ENCODE assay signal across 29 cellular contexts in genomic region chr6:141607956-141608355, GRCh38.
"Had no signal": no experiment of that assay in that cellular context is flagged by ENCODE, and none has a peak within 500 bp of the region (broad histone marks: within the 10 kb centered on the region; RNA-seq: fewer than 3 reads in every experiment).

No MANE protein-coding gene starts in this region.

- H3K36me3 Mint-ChIP-seq: activated CD4-positive, alpha-beta memory T cell treated with anti-CD3 and anti-CD28 coated beads for 36 hours had no signal

- H3K9me3 Mint-ChIP-seq: activated CD4-positive, alpha-beta T cell treated with anti-CD3 and anti-CD28 coated beads, Interleukin-2, amount 10 ng/mL, durations not matched to agents 7 days and 5 days; T-helper 2 cell treated with Interferon-gamma antibody and Interleukin-4, amounts not matched to agents 5 μg/mL and 100 μg/mL, for 36 hours had no signal

- H3K9me3 ChIP-seq: body of pancreas, SJSA1 had no signal

- H3K27me3 Mint-ChIP-seq: activated B cell treated with CpG ODN at 0.5 μM for 24 hours; activated CD4-positive, alpha-beta T cell treated with anti-CD3 and anti-CD28 coated beads, Interleukin-2, amount 10 ng/mL, durations not matched to agents 7 days and 5 days; activated naive CD8-positive, alpha-beta T cell treated with anti-CD3 and anti-CD28 coated beads, Interleukin-2, amount 50 U/mL, for 24 hours had no signal

- H3K27ac Mint-ChIP-seq: activated B cell treated with CpG ODN at 0.5 μM for 24 hours; activated CD4-positive, alpha-beta memory T cell treated with anti-CD3 and anti-CD28 coated beads for 36 hours; activated CD4-positive, alpha-beta T cell treated with anti-CD3 and anti-CD28 coated beads, Interleukin-2, amount 10 ng/mL, durations not matched to agents 7 days and 5 days; activated naive CD4-positive, alpha-beta T cell treated with anti-CD3 and anti-CD28 coated beads, Interleukin-2, amount 50 U/mL, for 72 hours; activated naive CD8-positive, alpha-beta T cell treated with anti-CD3 and anti-CD28 coated beads, Interleukin-2, amount 50 U/mL, for 24 hours; T-helper 2 cell treated with Interferon-gamma antibody and Interleukin-4, amounts not matched to agents 5 μg/mL and 100 μg/mL, for 36 hours had no signal

- H3K27ac ChIP-seq: ascending aorta, body of pancreas, RWPE1, SJSA1 had no signal

- H3K4me3 ChIP-seq: ascending aorta, body of pancreas, SJSA1 had no signal

- H3K4me3 Mint-ChIP-seq: activated B cell treated with CpG ODN at 0.5 μM for 24 hours; activated CD4-positive, alpha-beta memory T cell treated with anti-CD3 and anti-CD28 coated beads for 36 hours; activated CD4-positive, alpha-beta T cell treated with anti-CD3 and anti-CD28 coated beads, Interleukin-2, amount 10 ng/mL, durations not matched to agents 7 days and 5 days; activated naive CD8-positive, alpha-beta T cell treated with anti-CD3 and anti-CD28 coated beads, Interleukin-2, amount 50 U/mL, for 24 hours; activated T-cell treated with anti-CD3 and anti-CD28 coated beads, Interleukin-2, amount 50 U/mL, for 4 hours; T-helper 2 cell treated with Interferon-gamma antibody and Interleukin-4, amounts not matched to agents 5 μg/mL and 100 μg/mL, for 36 hours had no signal

- ATAC-seq: activated naive CD4-positive, alpha-beta T cell treated with anti-CD3 and anti-CD28 coated beads, Interleukin-2, amount 50 U/mL, for 72 hours; activated naive CD8-positive, alpha-beta T cell treated with anti-CD3 and anti-CD28 coated beads, Interleukin-2, amount 50 U/mL, for 24 hours; activated T-cell treated with anti-CD3 and anti-CD28 coated beads, Interleukin-2, amount 50 U/mL, for 4 hours; body of pancreas; Panc1; SK-N-SH treated with all-trans-retinoic acid at 6 μM for 48 hours had no signal

- H3K36me3 ChIP-seq: ascending aorta, SJSA1 had no signal

- DNase-seq: activated B cell treated with CpG ODN at 0.5 μM for 24 hours; activated CD4-positive, alpha-beta memory T cell treated with anti-CD3 and anti-CD28 coated beads for 36 hours; activated CD4-positive, alpha-beta T cell treated with anti-CD3 and anti-CD28 coated beads, Interleukin-2, amount 10 ng/mL, durations not matched to agents 7 days and 5 days; activated CD8-positive, alpha-beta memory T cell treated with anti-CD3 and anti-CD28 coated beads for 24 hours; activated effector memory CD4-positive, alpha-beta T cell treated with anti-CD3 and anti-CD28 coated beads, Interleukin-2, amount 50 U/mL, for 16 hours; activated naive CD4-positive, alpha-beta T cell treated with Interleukin-2 at 50 U/mL for 16 hours; activated naive CD8-positive, alpha-beta T cell treated with anti-CD3 and anti-CD28 coated beads, Interleukin-2, amount 50 U/mL, for 24 hours; activated T-cell treated with anti-CD3 and anti-CD28 coated beads, Interleukin-2, amount 50 U/mL, for 4 hours; amniotic stem cell; body of pancreas; central memory CD4-positive, alpha-beta T cell; Kasumi-1; NCI-H1092; NCI-H1417; NCI-H1930; NCI-H2107; NCI-H2171 treated with DMSO at 0.1 percent for 48 hours; NCI-H226; NCI-H526; NCI-H774; SHP77; SW 1271 had no signal

- H3K27me3 ChIP-seq: ascending aorta, body of pancreas, SJSA1 had no signal

- H3K4me1 ChIP-seq: ascending aorta, body of pancreas had no signal

- H3K4me1 Mint-ChIP-seq: activated B cell treated with CpG ODN at 0.5 μM for 24 hours; activated CD4-positive, alpha-beta T cell treated with anti-CD3 and anti-CD28 coated beads, Interleukin-2, amount 10 ng/mL, durations not matched to agents 7 days and 5 days; activated naive CD8-positive, alpha-beta T cell treated with anti-CD3 and anti-CD28 coated beads, Interleukin-2, amount 50 U/mL, for 24 hours had no signal
